ENCODE assay signal across 8 cellular contexts in genomic region chr1:40450491-40451237, GRCh38. TPM values are rescaled to one million over a fixed set of nuclear protein-coding genes. Genes with fewer than 3 reads are reported as not detected.
A peak's percentile ranks its signal among the peaks of the same experiment; 100 is the strongest.
DNase-seq lines count a peak whose midpoint lies in the region; ATAC-seq and TF ChIP-seq lines count a peak whose summit lies in the region.

No MANE protein-coding gene starts in this region.

- H3K9me3 Mint-ChIP-seq in natural killer cell: peaks cover 0 to 5% of the 10 kb centered on the region in 2 donors
- peaks cover 15% of the 10 kb centered on the region for H3K9me3 Mint-ChIP-seq in stimulated activated memory B cell treated with anti-CD40 and anti-IgM and Interleukin-4, amounts not matched to agents 10 μg/mL and 1 μg/mL and 100 μg/mL, for 72 hours

- ATAC-seq in HG02763 (IDR thresholded peaks at IDR 0.05; ENCODE audit: unreplicated experiment): peak; percentile 17
- peak; percentile 60 to 66 (median 66) for ATAC-seq in natural killer cell
- ATAC-seq in stimulated activated memory B cell treated with anti-CD40 and anti-IgM and Interleukin-4, amounts not matched to agents 10 μg/mL and 1 μg/mL and 100 μg/mL, for 72 hours: peak; percentile 86

- peak; percentile 75 for DNase-seq in NCI-H526 treated with DMSO at 0.1 percent for 48 hours (lab: John Stamatoyannopoulos, UW)
- peak; percentile 77 for DNase-seq in activated T-cell treated with anti-CD3 and anti-CD28 coated beads for 24 hours (ENCODE audit: low read depth)
- DNase-seq in erythroblast (lab: John Stamatoyannopoulos, UW): peak; percentile 57 to 77
- peak; percentile 58 for DNase-seq in natural killer cell
- no peak for DNase-seq in RPMI8226

- no peaks in the 10 kb centered on the region for H3K27me3 Mint-ChIP-seq in natural killer cell (ENCODE audit: low read depth in 2 of 2)
- H3K27me3 Mint-ChIP-seq in stimulated activated memory B cell treated with anti-CD40 and anti-IgM and Interleukin-4, amounts not matched to agents 10 μg/mL and 1 μg/mL and 100 μg/mL, for 72 hours: no peaks in the 10 kb centered on the region

- H3K36me3 Mint-ChIP-seq in natural killer cell: peaks cover 6% of the 10 kb centered on the region
- peaks cover 46% of the 10 kb centered on the region for H3K36me3 Mint-ChIP-seq in stimulated activated memory B cell treated with anti-CD40 and anti-IgM and Interleukin-4, amounts not matched to agents 10 μg/mL and 1 μg/mL and 100 μg/mL, for 72 hours

- H3K4me3 Mint-ChIP-seq in natural killer cell: peak overlapping the region; percentile 90
- H3K4me3 Mint-ChIP-seq in stimulated activated memory B cell treated with anti-CD40 and anti-IgM and Interleukin-4, amounts not matched to agents 10 μg/mL and 1 μg/mL and 100 μg/mL, for 72 hours: peak overlapping the region; percentile 87

- peak; percentile 22 for TF ChIP-seq POLR2A in GM15510 (IDR thresholded peaks at IDR 0.05; ENCODE audit: borderline replicate concordance, extremely low read depth, insufficient read length)
- TF ChIP-seq POLR2A in erythroblast (IDR thresholded peaks at IDR 0.05; ENCODE audit: low read length): no peak

- peaks cover 20 to 24% of the 10 kb centered on the region in 2 donors for H3K4me1 Mint-ChIP-seq in natural killer cell
- H3K4me1 Mint-ChIP-seq in stimulated activated memory B cell treated with anti-CD40 and anti-IgM and Interleukin-4, amounts not matched to agents 10 μg/mL and 1 μg/mL and 100 μg/mL, for 72 hours: peaks cover 32% of the 10 kb centered on the region

- intact Hi-C loops in natural killer cell (cut with micrococcal nuclease): loop anchor here (1.0 to 10.0 kb wide), 3 partner anchors 26 to 54 kb away; partner anchors contain the start of genes EXO5 and ZFP69

- no peak for TF ChIP-seq CTCF in natural killer cell (IDR thresholded peaks at IDR 0.05)

- peak overlapping the region; percentile 89 to 91 for H3K27ac Mint-ChIP-seq in natural killer cell
- H3K27ac Mint-ChIP-seq in stimulated activated memory B cell treated with anti-CD40 and anti-IgM and Interleukin-4, amounts not matched to agents 10 μg/mL and 1 μg/mL and 100 μg/mL, for 72 hours: peak overlapping the region; percentile 95

RNA-seq across cellular contexts. Expression of gene ZFP69B, which starts 0.4 kb away (rescaled TPM):
- total RNA-seq in natural killer cell: 1 to 10 TPM; 2.2 to 2.4 (median 2.3) TPM

RNA-seq across cellular contexts. Expression of gene ZFP69, which starts 26.4 kb away (rescaled TPM):
- total RNA-seq in natural killer cell: 1 to 10 TPM; 4.6 to 5.4 (median 4.6) TPM

RNA-seq across cellular contexts. Expression of gene EXO5, which starts 57.9 kb away (rescaled TPM):
- 10 to 100 TPM in 2 of 3 donors, 1 to 10 TPM in 1; 9.6 to 17.0 (median 10.1) TPM for total RNA-seq in natural killer cell

Comparison
In these comparisons a context has a peak if more than half of its experiments do, and no peak if none do; other contexts are left out.
1. ATAC-seq: peak in every context shown above with its lines; median percentile 86 in stimulated activated memory B cell treated with anti-CD40 and anti-IgM and Interleukin-4, amounts not matched to agents 10 μg/mL and 1 μg/mL and 100 μg/mL, for 72 hours; 66 in natural killer cell; 17 in HG02763.